Comparison of ENCODE assay signal across 8 cellular contexts in genomic region chr1:243287652-243288051, GRCh38. TPM values are rescaled to one million over a fixed set of nuclear protein-coding genes. Genes with fewer than 3 reads are reported as not detected.
DNase-seq lines count a peak whose midpoint lies in the region; ATAC-seq and TF ChIP-seq lines count a peak whose summit lies in the region.

No MANE protein-coding gene starts in this region.

- peak; percentile 94 for ATAC-seq in HG02884 (IDR thresholded peaks at IDR 0.05; ENCODE audit: unreplicated experiment)

- DNase-seq in MCF 10A (ENCODE audit: unreplicated experiment) (peak; percentile 90), breast epithelium (ENCODE audit: low spot score in 2 of 2) (no peak), PC-9 (peak in 1 of 2 experiments; percentile 59), endothelial cell (ENCODE audit: low spot score) (no peak), pons (ENCODE audit: low spot score) (peak; percentile 83)
- DNase-seq in stimulated activated CD8-positive, alpha-beta memory T cell treated with anti-CD3 and anti-CD28 coated beads, Interleukin-4, amount 100 ng/mL, for 48 hours: no peak
- no peak for DNase-seq in stimulated activated naive CD4-positive, alpha-beta T cell treated with Interleukin-2 at 50 U/mL for 16 hours (lab: John Stamatoyannopoulos, UW)

- H3K4me3 Mint-ChIP-seq in MCF 10A (ENCODE audit: unreplicated experiment) (no peak overlapping the region), endothelial cell (ENCODE audit: unreplicated experiment) (peak overlapping the region; percentile 13)

- H3K27ac ChIP-seq in breast epithelium (no peak overlapping the region), PC-9 (peak overlapping the region; percentile 60)

- POLR2A ChIA-PET in MCF 10A (lab: Yijun Ruan, JAX) (interaction anchor here (0.6 to 6.0 kb wide), 11 partner anchors 11 to 75 kb away, joined by 3 to 84 read pairs (median 5); partner anchors contain the start of genes CEP170 and SDCCAG8), PC-9 (lab: Charles Lee; ENCODE audit: unreplicated experiment) (no interaction called here)

- peak overlapping the region; percentile 14 for H3K4me2 ChIP-seq in PC-9

- H3K9me3 Mint-ChIP-seq in MCF 10A (ENCODE audit: unreplicated experiment): no peaks in the 10 kb centered on the region
- H3K9me3 Mint-ChIP-seq in endothelial cell (ENCODE audit: unreplicated experiment): no peaks in the 10 kb centered on the region

- BruUV-seq in MCF 10A (replicated peaks; lab: Mats Ljungman, UMichigan) (no TSS peak), PC-9 (replicated peaks; lab: Mats Ljungman, UMichigan) (no TSS peak)

- CTCF ChIA-PET in MCF 10A (lab: Yijun Ruan, JAX) (interaction anchor here (0.6 to 1.4 kb wide), 3 partner anchors 9 to 54 kb away, joined by 3 to 6 read pairs (median 3); no protein-coding TSS in a partner anchor), PC-9 (lab: Charles Lee) (no interaction called here)

- TF ChIP-seq CTCF in MCF 10A (IDR thresholded peaks at IDR 0.05; ENCODE audit: unreplicated experiment): no peak
- TF ChIP-seq CTCF in breast epithelium (IDR thresholded peaks at IDR 0.05): no peak
- no peak for TF ChIP-seq CTCF in PC-9 (conservative IDR thresholded peaks at IDR 0.05)
- TF ChIP-seq CTCF in endothelial cell (IDR thresholded peaks at IDR 0.05; ENCODE audit: unreplicated experiment): no peak

- H3K36me3 ChIP-seq in breast epithelium (no peaks in the 10 kb centered on the region), PC-9 (ENCODE audit: low read depth) (peaks cover 9% of the 10 kb centered on the region)

- H2AFZ ChIP-seq in PC-9: no peak overlapping the region

- intact Hi-C loops in MCF 10A (cut with micrococcal nuclease): loop anchor here (2.0 kb wide), 1 partner anchor 33 kb away; the partner anchor contains the start of gene CEP170
- intact Hi-C loops in breast epithelium (cut with DNase I; ENCODE audit: low total_unique reads): loop anchor here (5.0 kb wide), 1 partner anchor 795 kb away; no protein-coding TSS in a partner anchor
- intact Hi-C loops in PC-9 (cut with micrococcal nuclease; ENCODE audit: unreplicated experiment): no loop called here

- H3K4me1 Mint-ChIP-seq in MCF 10A (ENCODE audit: insufficient read depth, unreplicated experiment) (peaks cover 13% of the 10 kb centered on the region), endothelial cell (ENCODE audit: unreplicated experiment) (peaks cover 61% of the 10 kb centered on the region)

- H3K4me3 ChIP-seq in breast epithelium: no peak overlapping the region
- no peak overlapping the region for H3K4me3 ChIP-seq in PC-9

- H3K27me3 ChIP-seq in breast epithelium (no peaks in the 10 kb centered on the region), PC-9 (ENCODE audit: insufficient read depth, low read depth) (no peaks in the 10 kb centered on the region)

- no peaks in the 10 kb centered on the region for H3K79me2 ChIP-seq in PC-9 (ENCODE audit: low read depth)

- H3K27ac Mint-ChIP-seq in MCF 10A (ENCODE audit: low read depth, unreplicated experiment): peak overlapping the region; percentile 29
- H3K27ac Mint-ChIP-seq in endothelial cell (ENCODE audit: unreplicated experiment): peak overlapping the region; percentile 80

- H3K36me3 Mint-ChIP-seq in MCF 10A (ENCODE audit: insufficient read depth, unreplicated experiment): peaks cover 81% of the 10 kb centered on the region
- peaks cover 33% of the 10 kb centered on the region for H3K36me3 Mint-ChIP-seq in endothelial cell (ENCODE audit: low read depth, unreplicated experiment)

- H3F3A ChIP-seq in PC-9 (ENCODE audit: insufficient read depth, low read depth): no peaks in the 10 kb centered on the region

- H3K27me3 Mint-ChIP-seq in MCF 10A (ENCODE audit: insufficient read depth, unreplicated experiment) (no peaks in the 10 kb centered on the region), endothelial cell (ENCODE audit: unreplicated experiment) (peaks cover 2% of the 10 kb centered on the region)

- no peaks in the 10 kb centered on the region for H3K9me2 ChIP-seq in PC-9 (ENCODE audit: insufficient read depth)

- no peak for TF ChIP-seq POLR2A in breast epithelium (IDR thresholded peaks at IDR 0.05)

- H3K4me1 ChIP-seq in breast epithelium: no peaks in the 10 kb centered on the region
- H3K4me1 ChIP-seq in PC-9 (replicated peaks; ENCODE audit: insufficient read depth): peaks cover 16% of the 10 kb centered on the region

- no peaks in the 10 kb centered on the region for H4K20me1 ChIP-seq in PC-9 (ENCODE audit: insufficient read depth)

- H3K9me3 ChIP-seq in breast epithelium (no peaks in the 10 kb centered on the region), PC-9 (ENCODE audit: insufficient read depth, low read depth) (no peaks in the 10 kb centered on the region; the same call in 1 of the 2 replicates)

RNA-seq across cellular contexts. Expression of gene SDCCAG8, which starts 31.8 kb away (rescaled TPM):
- total RNA-seq in MCF 10A (2022): 81.1 and 128 TPM in 2 replicates
- total RNA-seq in breast epithelium: 10 to 100 TPM; 48.6 to 73.0 (median 62.3) TPM
- total RNA-seq in PC-9 (2021): 20.7 and 22.7 TPM in 2 replicates
- 41.9 TPM for total RNA-seq in endothelial cell (ENCODE audit: unreplicated experiment)

RNA-seq across cellular contexts. Expression of gene CEP170, which starts 32.6 kb away (rescaled TPM):
- total RNA-seq in MCF 10A (2022) (148 and 182 TPM in 2 replicates), breast epithelium (10 to 100 TPM; 37.4 to 54.2 (median 47.4) TPM), PC-9 (2021) (40.8 and 44.6 TPM in 2 replicates), endothelial cell (ENCODE audit: unreplicated experiment) (168 TPM)

Comparison
In these comparisons a context has a peak if more than half of its experiments do, and no peak if none do; other contexts are left out.
1. DNase-seq: peak in MCF 10A (single experiment) and pons (single experiment); none in breast epithelium (0 of 2), endothelial cell (single experiment), stimulated activated CD8-positive, alpha-beta memory T cell treated with anti-CD3 and anti-CD28 coated beads, Interleukin-4, amount 100 ng/mL, for 48 hours (single experiment) and stimulated activated naive CD4-positive, alpha-beta T cell treated with Interleukin-2 at 50 U/mL for 16 hours (single experiment).